Comparison of ENCODE assay signal across 22 cellular contexts in genomic region chr3:146268535-146269219, GRCh38. TPM values are rescaled to one million over a fixed set of nuclear protein-coding genes. Genes with fewer than 3 reads are reported as not detected.
"Had no signal": no experiment of that assay in that cellular context is flagged by ENCODE, and none has a peak within 500 bp of the region (broad histone marks: within the 10 kb centered on the region; RNA-seq: fewer than 3 reads in every experiment).

No MANE protein-coding gene starts in this region.

- ATAC-seq: effector memory CD8-positive, alpha-beta T cell; esophagus mucosa; gastrocnemius medialis; left cardiac atrium; left lung; left ventricle myocardium superior; lower lobe of right lung; naive thymus-derived CD4-positive, alpha-beta T cell had no signal

- H3K27me3 Mint-ChIP-seq: dendritic cell treated with granulocyte-macrophage colony-stimulating factor and Interleukin-4, amounts not matched to agents 40 ng/mL and 50 ng/mL, for 4 days; effector memory CD8-positive, alpha-beta T cell had no signal

- H3K4me1 Mint-ChIP-seq: naive thymus-derived CD4-positive, alpha-beta T cell had no signal

- H3K4me2 ChIP-seq: hepatocyte had no signal

- H3K4me3 Mint-ChIP-seq: dendritic cell treated with granulocyte-macrophage colony-stimulating factor and Interleukin-4, amounts not matched to agents 40 ng/mL and 50 ng/mL, for 4 days; effector memory CD8-positive, alpha-beta T cell; endodermal cell; naive thymus-derived CD4-positive, alpha-beta T cell had no signal

- H3K4me3 ChIP-seq: colonic mucosa, esophagus squamous epithelium, gastrocnemius medialis, heart left ventricle, hepatocyte, left lung, lower lobe of right lung had no signal

- H3K9me3 ChIP-seq: colonic mucosa, esophagus squamous epithelium, gastrocnemius medialis, heart left ventricle, left lung, lower lobe of right lung had no signal

- H3K9me3 Mint-ChIP-seq: dendritic cell treated with granulocyte-macrophage colony-stimulating factor and Interleukin-4, amounts not matched to agents 40 ng/mL and 50 ng/mL, for 4 days; effector memory CD8-positive, alpha-beta T cell had no signal

- H2AFZ ChIP-seq: hepatocyte had no signal

- H3K36me3 Mint-ChIP-seq: naive thymus-derived CD4-positive, alpha-beta T cell had no signal

- H3K36me3 ChIP-seq: colonic mucosa, esophagus squamous epithelium, gastrocnemius medialis, heart left ventricle, left lung, lower lobe of right lung had no signal

- DNase-seq: colonic mucosa; cortex of kidney; effector CD8-positive, alpha-beta T cell; effector memory CD8-positive, alpha-beta T cell; endodermal cell; erythroblast; esophagus squamous epithelium; foreskin fibroblast; foreskin melanocyte; gastrocnemius medialis; heart left ventricle; left cardiac atrium; left lung; left ventricle myocardium superior; lower lobe of right lung; mesenchymal stem cell; midbrain; naive thymus-derived CD4-positive, alpha-beta T cell had no signal

- H3K4me1 ChIP-seq: colonic mucosa, esophagus squamous epithelium, gastrocnemius medialis, heart left ventricle, left lung, lower lobe of right lung had no signal

- H3K27ac Mint-ChIP-seq: dendritic cell treated with granulocyte-macrophage colony-stimulating factor and Interleukin-4, amounts not matched to agents 40 ng/mL and 50 ng/mL, for 4 days; effector memory CD8-positive, alpha-beta T cell; endodermal cell; naive thymus-derived CD4-positive, alpha-beta T cell had no signal

- H3K27ac ChIP-seq: colonic mucosa, epithelial cell of prostate, esophagus squamous epithelium, gastrocnemius medialis, heart left ventricle, hepatocyte, left lung, lower lobe of right lung had no signal

- H3K27me3 ChIP-seq: colonic mucosa, esophagus squamous epithelium, gastrocnemius medialis, heart left ventricle, hepatocyte, left lung had no signal

RNA-seq across cellular contexts. Expression of gene PLSCR4, which starts 17.8 kb away (rescaled TPM):
- polyA plus RNA-seq: naive thymus-derived CD4-positive, alpha-beta T cell had no signal
